8 cellular contexts compared by ENCODE assay signal in genomic region chr5:140402258-140403074, GRCh38. TPM values are rescaled to one million over a fixed set of nuclear protein-coding genes. Genes with fewer than 3 reads are reported as not detected.
A peak's percentile ranks its signal among the peaks of the same experiment; 100 is the strongest.
DNase-seq lines count a peak whose midpoint lies in the region; ATAC-seq and TF ChIP-seq lines count a peak whose summit lies in the region.

No MANE protein-coding gene starts in this region.

- peak overlapping the region; percentile 84 for H4K8ac ChIP-seq in trophoblast cell (ENCODE audit: low read depth, low read length)

- H2BK120ac ChIP-seq in trophoblast cell (ENCODE audit: insufficient read depth, low read length, poor library complexity): peak overlapping the region; percentile 31

- peaks cover 45% of the 10 kb centered on the region for H3K4me1 ChIP-seq in DND-41 (ENCODE audit: insufficient read depth, low read length)
- no peaks in the 10 kb centered on the region for H3K4me1 ChIP-seq in trophoblast cell (ENCODE audit: control insufficient read depth in 1 of 2, insufficient read depth in 2 of 2, low read length in 2 of 2)
- H3K4me1 ChIP-seq in upper lobe of left lung: peaks cover 31 to 46% (median 33%) of the 10 kb centered on the region in 4 donors

- peak overlapping the region; percentile 85 for H3K9ac ChIP-seq in DND-41 (ENCODE audit: low read depth, low read length)
- peak overlapping the region; percentile 90 for H3K9ac ChIP-seq in trophoblast cell (ENCODE audit: low read length)

- H2BK12ac ChIP-seq in trophoblast cell (ENCODE audit: low read length): no peak overlapping the region

- TF ChIP-seq CTCF in DND-41 (IDR thresholded peaks at IDR 0.05; ENCODE audit: borderline replicate concordance, extremely low read depth, low read length, poor library complexity, severe bottlenecking) (no peak), upper lobe of left lung (IDR thresholded peaks at IDR 0.05) (no peak)

- H3K27me3 ChIP-seq in DND-41 (ENCODE audit: insufficient read depth, low read length, poor library complexity) (no peaks in the 10 kb centered on the region), trophoblast cell (ENCODE audit: insufficient read depth, low read length) (no peaks in the 10 kb centered on the region), upper lobe of left lung (no peaks in the 10 kb centered on the region)

- TF ChIP-seq POLR2A in upper lobe of left lung (IDR thresholded peaks at IDR 0.05): no peak

- peak overlapping the region; percentile 81 for H3K14ac ChIP-seq in trophoblast cell (ENCODE audit: low read length)

- DNase-seq in DND-41 (peak; percentile 82), SHP77 treated with DMSO at 0.1 percent for 48 hours (lab: John Stamatoyannopoulos, UW) (peak; percentile 27), glomerular visceral epithelial cell (ENCODE audit: extremely low spot score) (peak; percentile 62), trophoblast cell (peak; percentile 19 to 58), upper lobe of left lung (peak; percentile 58 to 89), occipital lobe (lab: John Stamatoyannopoulos, UW) (no peak)
- peak; percentile 8 to 50 (median 32) for DNase-seq in activated naive CD4-positive, alpha-beta T cell (lab: John Stamatoyannopoulos, UW)

- H3K4me3 ChIP-seq in DND-41 (ENCODE audit: low read depth in 1 of 2, low read length in 2 of 2) (peak overlapping the region; percentile 56 to 64), trophoblast cell (ENCODE audit: low read depth, low read length) (peak overlapping the region; percentile 99), upper lobe of left lung (peak overlapping the region; percentile 82 to 97 (median 94))

- peak overlapping the region; percentile 82 for H4K12ac ChIP-seq in trophoblast cell (ENCODE audit: low read depth, low read length)

- peak overlapping the region; percentile 58 for H2BK5ac ChIP-seq in trophoblast cell (ENCODE audit: low read depth, low read length, poor library complexity)

- H3K27ac ChIP-seq in DND-41 (ENCODE audit: low read length) (peak overlapping the region; percentile 87), trophoblast cell (ENCODE audit: low read depth, low read length) (peak overlapping the region; percentile 79), upper lobe of left lung (peak overlapping the region; percentile 97 to 98 (median 98))

- peaks cover 84% of the 10 kb centered on the region for H3K79me2 ChIP-seq in DND-41 (ENCODE audit: insufficient read depth, low read length)
- H3K79me2 ChIP-seq in trophoblast cell (ENCODE audit: control insufficient read depth, insufficient read depth, low read length, poor library complexity): peaks cover 21% of the 10 kb centered on the region

- H3K23ac ChIP-seq in trophoblast cell (ENCODE audit: low read length): no peak overlapping the region

- H4K20me1 ChIP-seq in DND-41 (ENCODE audit: insufficient read depth, low read length): peaks cover 46% of the 10 kb centered on the region

- H2AFZ ChIP-seq in DND-41 (ENCODE audit: low read depth, low read length) (peak overlapping the region; percentile 78), trophoblast cell (ENCODE audit: insufficient read depth, low read length, poor library complexity) (peak overlapping the region; percentile 78)

- no peaks in the 10 kb centered on the region for H3K9me3 ChIP-seq in DND-41 (ENCODE audit: insufficient read depth, low read length, severe bottlenecking)
- no peaks in the 10 kb centered on the region for H3K9me3 ChIP-seq in trophoblast cell (ENCODE audit: insufficient read depth, low read depth, low read length)
- no peaks in the 10 kb centered on the region for H3K9me3 ChIP-seq in upper lobe of left lung

- H3K4ac ChIP-seq in trophoblast cell (ENCODE audit: low read depth, low read length): peak overlapping the region; percentile 80

- peaks cover 7% of the 10 kb centered on the region for H3K79me1 ChIP-seq in trophoblast cell (ENCODE audit: low read length)

- ATAC-seq in DND-41 (ENCODE audit: insufficient read depth, low read depth): peak; percentile 44
- ATAC-seq in HG03432 (IDR thresholded peaks at IDR 0.05; ENCODE audit: unreplicated experiment): peak; percentile 1
- peak; percentile 2 to 21 for ATAC-seq in upper lobe of left lung (ENCODE audit: low FRiP score in 2 of 2)

- H3K4me2 ChIP-seq in DND-41 (ENCODE audit: insufficient read depth, low read length) (peak overlapping the region; percentile 93), trophoblast cell (ENCODE audit: low read length) (peak overlapping the region; percentile 74)

- no peak for TF ChIP-seq EP300 in upper lobe of left lung (IDR thresholded peaks at IDR 0.05)

- H3K18ac ChIP-seq in trophoblast cell (ENCODE audit: low read length): peak overlapping the region; percentile 70

- H3K36me3 ChIP-seq in DND-41 (ENCODE audit: insufficient read depth, low read length) (peaks cover 33% of the 10 kb centered on the region), trophoblast cell (ENCODE audit: control insufficient read depth in 1 of 2, insufficient read depth in 2 of 2, low read length in 2 of 2) (peaks cover 2 to 3% of the 10 kb centered on the region in 2 experiments), upper lobe of left lung (peaks cover 0 to 13% (median 0%) of the 10 kb centered on the region in 4 donors)

- peak overlapping the region; percentile 73 for H2AK5ac ChIP-seq in trophoblast cell (ENCODE audit: low read length)

- no CpG with 5 or more reads among the region's 36 CpGs for WGBS in trophoblast cell (ENCODE audit: extremely low coverage, insufficient coverage, insufficient read length)
- 2 to 7% methylated on average over 16 to 22 of the region's 36 CpGs for WGBS in upper lobe of left lung, 2 donors

- peak overlapping the region; percentile 78 for H4K91ac ChIP-seq in trophoblast cell (ENCODE audit: low read depth, low read length)

RNA-seq across cellular contexts. Expression of gene ANKHD1, which starts 0.8 kb away (rescaled TPM):
- polyA plus RNA-seq in trophoblast cell (2013): 64.6 and 66.7 TPM in 2 replicates
- total RNA-seq in upper lobe of left lung (100 to 1,000 TPM in 5 of 6 donors, 10 to 100 TPM in 1; 97.0 to 338 (median 135) TPM), occipital lobe (104 TPM)

RNA-seq across cellular contexts. Expression of gene SLC4A9, which starts 42.5 kb away (rescaled TPM):
- not detected in 2 replicates for polyA plus RNA-seq in trophoblast cell (2013)
- total RNA-seq in upper lobe of left lung: under 1 TPM in 3 of 6 donors, not detected in 3; 0.15 to 0.23 (median 0.17) TPM
- total RNA-seq in occipital lobe: under 0.01 TPM

RNA-seq across cellular contexts. Expression of gene HBEGF, which starts 56.1 kb away (rescaled TPM):
- 15.7 and 18.8 TPM in 2 replicates for polyA plus RNA-seq in trophoblast cell (2013)
- total RNA-seq in upper lobe of left lung (10 to 100 TPM; 10.5 to 65.0 (median 49.5) TPM), occipital lobe (8.7 TPM)
